In genomic region chr9:109419531-109419930, GRCh38 we compare ENCODE assay signal across 19 cellular contexts.
DNase-seq lines count a peak whose midpoint lies in the region; ATAC-seq, FAIRE-seq and TF ChIP-seq lines count a peak whose summit lies in the region.
"Had no signal": no experiment of that assay in that cellular context is flagged by ENCODE, and none has a peak within 500 bp of the region (broad histone marks: within the 10 kb centered on the region; RNA-seq: fewer than 3 reads in every experiment).

No MANE protein-coding gene starts in this region.

- H3K79me2 ChIP-seq in GM12878 (ENCODE audit: control insufficient read depth, insufficient read depth, low read length): no peaks in the 10 kb centered on the region

- RAD21 ChIA-PET in GM12878 (lab: Charles Lee; ENCODE audit: unreplicated experiment): interaction anchor here (0.9 to 4.5 kb wide), 3 partner anchors 9 to 20 kb away, joined by 7 to 24 read pairs (median 12); no protein-coding TSS in a partner anchor

- intact Hi-C loops in heart left ventricle (cut with DNase I) (no loop called here), cardiac septum (cut with DNase I) (no loop called here), GM12878 (cut with micrococcal nuclease; ENCODE audit: unreplicated experiment) (loop anchor here (5.0 to 10.0 kb wide), 2 partner anchors 48 to 405 kb away; partner anchors contain the start of gene CTNNAL1), thyroid gland (cut with DNase I) (no loop called here)

- H2AFZ ChIP-seq in GM12878 (ENCODE audit: control insufficient read depth, low read depth, low read length): no peak overlapping the region

- no peak for TF ChIP-seq POLR2A in heart left ventricle (IDR thresholded peaks at IDR 0.05)
- no peak for TF ChIP-seq POLR2A in GM12878 (IDR thresholded peaks at IDR 0.05; ENCODE audit: low read depth, low read length)
- no peak for TF ChIP-seq POLR2A in thyroid gland (IDR thresholded peaks at IDR 0.05)

- peaks cover 0 to 58% (median 10%) of the 10 kb centered on the region in 12 donors for H3K4me1 ChIP-seq in heart left ventricle
- peaks cover 70% of the 10 kb centered on the region for H3K4me1 ChIP-seq in GM12878 (ENCODE audit: control insufficient read depth, insufficient read depth, low read length)
- peaks cover 23 to 37% of the 10 kb centered on the region in 2 donors for H3K4me1 ChIP-seq in thyroid gland

- ATAC-seq in heart left ventricle: no peak
- ATAC-seq in GM12878: no peak
- ATAC-seq: HCT116, Panc1 had no signal

- BruUV-seq in GM12878 (replicated peaks; lab: Mats Ljungman, UMichigan): no TSS peak

- POLR2A ChIA-PET in GM12878 (lab: Charles Lee): interaction anchor here (1.5 to 2.0 kb wide), 3 partner anchors 9 to 21 kb away, joined by 3 to 7 read pairs (median 6); no protein-coding TSS in a partner anchor

- no peak for DNase-seq in heart left ventricle
- no peak for DNase-seq in cardiac septum (ENCODE audit: low spot score)
- DNase-seq in MV-4-11 (lab: John Stamatoyannopoulos, UW): peak; percentile 70
- DNase-seq in GM12878 (ENCODE audit: low read depth, low spot score): no peak
- DNase-seq in thyroid gland: no peak
- no peak for DNase-seq in central memory CD4-positive, alpha-beta T cell
- DNase-seq in AG20443 (ENCODE audit: low spot score): no peak
- no peak for DNase-seq in COLO829 (ENCODE audit: low spot score)
- DNase-seq: 8988T; CD4-positive, alpha-beta T cell; DMS153; GOT3; NCI-H1092; NCI-H1436 treated with DMSO at 0.1 percent for 48 hours; NCI-H2029; NCI-H748 treated with DMSO at 0.1 percent for 48 hours had no signal

- H3K27ac ChIP-seq in heart left ventricle: peak overlapping the region in 11 of 12 donors; percentile 73 to 90 (median 83)
- peak overlapping the region; percentile 32; the same call in 1 of the 2 replicates for H3K27ac ChIP-seq in GM12878 (ENCODE audit: control insufficient read depth, insufficient read depth)
- H3K27ac ChIP-seq in thyroid gland: peak overlapping the region in 2 of 3 donors; percentile 57 to 62
- H3K27ac ChIP-seq: SK-N-MC had no signal

- H3K9me3 ChIP-seq in heart left ventricle (no peaks in the 10 kb centered on the region), GM12878 (replicated peaks; ENCODE audit: control insufficient read depth, insufficient read depth, low read length) (no peaks in the 10 kb centered on the region), thyroid gland (no peaks in the 10 kb centered on the region)

- no peak for FAIRE-seq in GM12878 (lab: Jason Lieb, UNC)

- H3K36me3 ChIP-seq in heart left ventricle: peaks cover 0 to 11% (median 0%) of the 10 kb centered on the region in 9 donors
- H3K36me3 ChIP-seq in GM12878 (ENCODE audit: control insufficient read depth in 2 of 2, insufficient read depth in 2 of 2, low read length in 1 of 2): no peaks in the 10 kb centered on the region
- H3K36me3 ChIP-seq in thyroid gland: no peaks in the 10 kb centered on the region

- TF ChIP-seq RAD21 in GM12878 (IDR thresholded peaks at IDR 0.05; ENCODE audit: insufficient read depth, low read depth, low read length): no peak

- in situ Hi-C loops in GM12878 (cut with MboI): no loop called here

- peak overlapping the region in 11 of 12 donors; percentile 11 to 49 (median 37) for H3K4me3 ChIP-seq in heart left ventricle
- H3K4me3 ChIP-seq in GM12878: no peak overlapping the region
- no peak overlapping the region for H3K4me3 ChIP-seq in thyroid gland (replicated peaks in 1 of 3)
- H3K4me3 ChIP-seq: SK-N-MC had no signal

- H3K4me2 ChIP-seq in GM12878 (ENCODE audit: control insufficient read depth, insufficient read depth): peak overlapping the region; percentile 76

- H3K27me3 ChIP-seq in heart left ventricle: no peaks in the 10 kb centered on the region
- no peaks in the 10 kb centered on the region for H3K27me3 ChIP-seq in GM12878 (replicated peaks in 1 of 2; ENCODE audit: control insufficient read depth in 2 of 2, insufficient read depth in 2 of 2, low read length in 1 of 2)
- no peaks in the 10 kb centered on the region for H3K27me3 ChIP-seq in thyroid gland

- no peak overlapping the region for H3K9ac ChIP-seq in GM12878 (ENCODE audit: control insufficient read depth, insufficient read depth, low read length)

- SMC1A ChIA-PET in GM12878 (lab: Charles Lee; ENCODE audit: uncharacterized antibody, unreplicated experiment): interaction anchor here (1.0 to 12.6 kb wide), 8 partner anchors 9 to 45 kb away, joined by 3 to 116 read pairs (median 4); no protein-coding TSS in a partner anchor

- WGBS in heart left ventricle, 4 donors: 61 to 66% (median 62%) methylated on average over 4 of the region's 4 CpGs
- 93% methylated on average over 4 of the region's 4 CpGs for WGBS in GM12878 (ENCODE audit: insufficient coverage, insufficient replicate concordance, low lambda C conversion rate, missing lambda C conversion rate)
- WGBS in thyroid gland, 2 donors: 54 to 63% methylated on average over 4 of the region's 4 CpGs

- TF ChIP-seq CTCF in heart left ventricle (IDR thresholded peaks at IDR 0.05): no peak
- TF ChIP-seq CTCF in GM12878 (IDR thresholded peaks at IDR 0.05 in 2 of 3, conservative IDR thresholded peaks at IDR 0.05 in 1 of 3; ENCODE audit: control insufficient read depth in 2 of 3, extremely low read depth in 1 of 3, insufficient read depth in 1 of 3, low read depth in 3 of 3, low read length in 3 of 3): no peak
- TF ChIP-seq CTCF in thyroid gland (IDR thresholded peaks at IDR 0.05): no peak

- TF ChIP-seq EP300 in GM12878 (IDR thresholded peaks at IDR 0.05; ENCODE audit: borderline replicate concordance in 1 of 2, control insufficient read depth in 1 of 2, low read depth in 2 of 2, low read length in 2 of 2): no peak

- CTCF ChIA-PET in GM12878 (lab: Yijun Ruan, JAX): interaction anchor here (0.9 to 17.7 kb wide), 7 partner anchors 9 to 226 kb away, joined by 3 to 214 read pairs (median 7); no protein-coding TSS in a partner anchor

- H4K20me1 ChIP-seq in GM12878 (ENCODE audit: control insufficient read depth, insufficient read depth): no peaks in the 10 kb centered on the region

TF ChIP-seq in GM12878, 131 proteins besides CTCF, POLR2A, EP300 and RAD21:
- TF ChIP-seq, protein P1, sequence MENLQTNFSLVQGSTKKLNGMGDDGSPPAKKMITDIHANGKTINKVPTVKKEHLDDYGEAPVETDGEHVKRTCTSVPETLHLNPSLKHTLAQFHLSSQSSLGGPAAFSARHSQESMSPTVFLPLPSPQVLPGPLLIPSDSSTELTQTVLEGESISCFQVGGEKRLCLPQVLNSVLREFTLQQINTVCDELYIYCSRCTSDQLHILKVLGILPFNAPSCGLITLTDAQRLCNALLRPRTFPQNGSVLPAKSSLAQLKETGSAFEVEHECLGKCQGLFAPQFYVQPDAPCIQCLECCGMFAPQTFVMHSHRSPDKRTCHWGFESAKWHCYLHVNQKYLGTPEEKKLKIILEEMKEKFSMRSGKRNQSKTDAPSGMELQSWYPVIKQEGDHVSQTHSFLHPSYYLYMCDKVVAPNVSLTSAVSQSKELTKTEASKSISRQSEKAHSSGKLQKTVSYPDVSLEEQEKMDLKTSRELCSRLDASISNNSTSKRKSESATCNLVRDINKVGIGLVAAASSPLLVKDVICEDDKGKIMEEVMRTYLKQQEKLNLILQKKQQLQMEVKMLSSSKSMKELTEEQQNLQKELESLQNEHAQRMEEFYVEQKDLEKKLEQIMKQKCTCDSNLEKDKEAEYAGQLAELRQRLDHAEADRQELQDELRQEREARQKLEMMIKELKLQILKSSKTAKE (IDR thresholded peaks at IDR 0.05; ENCODE audit: low read depth, poor library complexity, severe bottlenecking): no peak
- TF ChIP-seq MTA3 (IDR thresholded peaks at IDR 0.05; ENCODE audit: borderline replicate concordance, low read length) (no peak), FOXM1 (IDR thresholded peaks at IDR 0.05; ENCODE audit: low read depth, low read length) (no peak), NR2C2 (IDR thresholded peaks at IDR 0.05; ENCODE audit: borderline replicate concordance, control insufficient read depth, insufficient read length, low read depth) (no peak), SREBF2 (IDR thresholded peaks at IDR 0.05; ENCODE audit: low read length) (no peak), NFYA (IDR thresholded peaks at IDR 0.05; ENCODE audit: borderline replicate concordance, low read depth, low read length) (no peak), CBFB (IDR thresholded peaks at IDR 0.05; ENCODE audit: low read depth) (no peak), DPF2 (IDR thresholded peaks at IDR 0.05) (no peak)

Comparison
In these comparisons a context has a peak if more than half of its experiments do, and no peak if none do; other contexts are left out.
1. H3K27ac ChIP-seq: peak in every context shown above with its lines; median percentile 83 in heart left ventricle; 60 in thyroid gland; 32 in GM12878.
2. H3K4me3 ChIP-seq: peak in heart left ventricle (11 of 12); none in GM12878 (single experiment) and thyroid gland (0 of 3).